1 cellular context compared by ENCODE assay signal in genomic region chr7:74343281-74344127, GRCh38.
TF ChIP-seq lines count a peak whose summit lies in the region.

No MANE protein-coding gene starts in this region.

TF ChIP-seq in endothelial cell of umbilical vein, 7 proteins besides CTCF, POLR2A, EP300 and RAD21 (continued from another document):
- no peak for TF ChIP-seq MAX (IDR thresholded peaks at IDR 0.05; ENCODE audit: insufficient read depth, insufficient read length)
- no peak for TF ChIP-seq POLR2AphosphoS5 (IDR thresholded peaks at IDR 0.05; ENCODE audit: insufficient read depth, low read depth, low read length)
- peak; percentile 83 for TF ChIP-seq FOS (IDR thresholded peaks at IDR 0.05; ENCODE audit: borderline replicate concordance, insufficient read depth, low read length)
- no peak for TF ChIP-seq MYC (IDR thresholded peaks at IDR 0.05; ENCODE audit: low read depth, low read length)
- peak; percentile 55 for TF ChIP-seq JUN (IDR thresholded peaks at IDR 0.05; ENCODE audit: borderline replicate concordance, insufficient read depth, insufficient read length, low read depth)
TF ChIP-seq in endothelial cell of umbilical vein: peak in this region for 2.
